ENCODE assay signal across 1 cellular context in the genomic region with DNA sequence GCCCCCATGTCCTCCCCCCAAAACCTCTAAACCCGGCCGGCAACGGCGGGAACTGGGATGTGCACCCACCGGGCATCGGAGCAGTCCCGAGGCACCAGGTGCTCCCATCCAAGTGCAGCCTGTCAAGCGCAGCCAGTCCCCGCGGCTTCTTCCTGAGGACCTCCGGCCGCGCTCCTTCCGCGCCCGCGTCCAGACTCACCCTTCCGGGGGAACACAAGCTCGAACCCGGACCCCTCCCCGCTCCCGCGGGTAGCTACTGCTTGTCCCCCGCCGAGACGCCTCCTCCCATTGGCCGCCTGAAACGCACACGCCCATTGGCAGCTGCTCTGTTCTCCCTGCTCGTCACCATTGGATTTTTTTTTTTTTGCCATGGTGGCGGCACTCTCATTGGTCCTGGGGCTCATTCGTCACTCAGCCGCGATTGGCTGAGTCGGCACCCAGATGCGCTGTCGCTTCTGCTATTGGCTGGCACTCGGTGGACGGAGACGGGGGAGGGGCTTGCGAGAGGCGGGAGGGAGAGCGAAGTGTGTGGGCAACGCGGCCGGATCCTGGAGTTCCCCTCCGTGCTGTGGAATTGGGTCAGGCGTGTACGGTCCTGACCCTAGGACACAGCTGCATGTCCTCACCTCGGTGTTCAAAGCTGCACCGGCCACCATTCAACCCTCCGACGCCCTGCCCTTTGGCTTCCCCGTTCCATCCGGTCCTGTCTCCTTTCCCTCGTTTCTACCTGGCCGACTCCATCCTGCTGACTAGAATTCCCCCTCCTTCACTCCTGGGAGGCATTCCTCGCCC.
TF ChIP-seq lines count a peak whose summit lies in the region.

TYK2 (minus strand) TSS at position 262 of the 792 bp plus-strand sequence. CDS start 2,166 bp downstream, outside the sequence.

TF ChIP-seq in K562, 482 proteins besides CTCF, POLR2A, EP300 and RAD21 (continued from another document and continues in another):
- TF ChIP-seq, protein P1, sequence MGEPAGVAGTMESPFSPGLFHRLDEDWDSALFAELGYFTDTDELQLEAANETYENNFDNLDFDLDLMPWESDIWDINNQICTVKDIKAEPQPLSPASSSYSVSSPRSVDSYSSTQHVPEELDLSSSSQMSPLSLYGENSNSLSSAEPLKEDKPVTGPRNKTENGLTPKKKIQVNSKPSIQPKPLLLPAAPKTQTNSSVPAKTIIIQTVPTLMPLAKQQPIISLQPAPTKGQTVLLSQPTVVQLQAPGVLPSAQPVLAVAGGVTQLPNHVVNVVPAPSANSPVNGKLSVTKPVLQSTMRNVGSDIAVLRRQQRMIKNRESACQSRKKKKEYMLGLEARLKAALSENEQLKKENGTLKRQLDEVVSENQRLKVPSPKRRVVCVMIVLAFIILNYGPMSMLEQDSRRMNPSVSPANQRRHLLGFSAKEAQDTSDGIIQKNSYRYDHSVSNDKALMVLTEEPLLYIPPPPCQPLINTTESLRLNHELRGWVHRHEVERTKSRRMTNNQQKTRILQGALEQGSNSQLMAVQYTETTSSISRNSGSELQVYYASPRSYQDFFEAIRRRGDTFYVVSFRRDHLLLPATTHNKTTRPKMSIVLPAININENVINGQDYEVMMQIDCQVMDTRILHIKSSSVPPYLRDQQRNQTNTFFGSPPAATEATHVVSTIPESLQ (CRISPR knock-in tag; IDR thresholded peaks at IDR 0.05), result no peak; the same call in 1 of the 2 replicates
- TF ChIP-seq ZZZ3 (IDR thresholded peaks at IDR 0.05) (peak; percentile 12; the same call in 1 of the 2 replicates), ETS1 (conservative IDR thresholded peaks at IDR 0.05; ENCODE audit: control insufficient read depth, low read depth, low read length) (peak; percentile 72), ZFX (CRISPR knock-in tag; IDR thresholded peaks at IDR 0.05) (peak; percentile 67), CAMTA2 (CRISPR knock-in tag; conservative IDR thresholded peaks at IDR 0.05) (no peak), SIRT6 (IDR thresholded peaks at IDR 0.05; ENCODE audit: low read depth, low read length) (no peak), GTF2A2 (tag; IDR thresholded peaks at IDR 0.05) (no peak), RHOXF2B (CRISPR knock-in tag; conservative IDR thresholded peaks at IDR 0.05) (no peak), ILK (tag; IDR thresholded peaks at IDR 0.05; ENCODE audit: borderline replicate concordance, low read depth) (no peak), KDM2B (CRISPR knock-in tag; IDR thresholded peaks at IDR 0.05) (0 out of 2 replicates have a peak, but pooled peaks have one; percentile 54), ZBTB8A (IDR thresholded peaks at IDR 0.05; ENCODE audit: partially characterized antibody) (no peak), UBTF (IDR thresholded peaks at IDR 0.05; ENCODE audit: borderline replicate concordance in 1 of 2, low read depth in 2 of 2, low read length in 2 of 2) (peak; percentile 65 to 84; a peak in 3 of 4 replicates), BHLHE40 (IDR thresholded peaks at IDR 0.05; ENCODE audit: low read length) (no peak), KDM1A (IDR thresholded peaks at IDR 0.05) (0 out of 4 replicates have a peak, but pooled peaks of 1 of the 2 experiments have one; percentile 3), NCOA1 (IDR thresholded peaks at IDR 0.05; ENCODE audit: low read depth) (peak; percentile 30; the same call in 1 of the 2 replicates), STAT6 (CRISPR knock-in tag; IDR thresholded peaks at IDR 0.05) (no peak), SREBF1 (IDR thresholded peaks at IDR 0.05; ENCODE audit: borderline replicate concordance, low read depth, low read length) (no peak), ZNF766 (CRISPR knock-in tag; conservative IDR thresholded peaks at IDR 0.05) (no peak), CBX8 (IDR thresholded peaks at IDR 0.05; ENCODE audit: borderline replicate concordance, extremely low read depth, low read depth, low read length, poor library complexity, severe bottlenecking) (no peak), ZNF311 (CRISPR knock-in tag; IDR thresholded peaks at IDR 0.05) (no peak), L3MBTL2 (IDR thresholded peaks at IDR 0.05) (peak; percentile 91), MITF (IDR thresholded peaks at IDR 0.05) (no peak), MCM3 (IDR thresholded peaks at IDR 0.05) (no peak), ATF7 (IDR thresholded peaks at IDR 0.05) (peak; percentile 88), GABPB1 (CRISPR knock-in tag; IDR thresholded peaks at IDR 0.05) (peak; percentile 62; the same call in 1 of the 2 replicates), TEAD2 (tag; IDR thresholded peaks at IDR 0.05) (no peak), SMAD4 (CRISPR knock-in tag; conservative IDR thresholded peaks at IDR 0.05) (peak; percentile 46; the same call in 1 of the 2 replicates), CEBPG (CRISPR knock-in tag; IDR thresholded peaks at IDR 0.05) (no peak), CEBPG (tag; conservative IDR thresholded peaks at IDR 0.05 in 1 of 2, IDR thresholded peaks at IDR 0.05 in 1 of 2) (no peak), TAF7 (tag; IDR thresholded peaks at IDR 0.05) (peak; percentile 72; the same call in 1 of the 2 replicates), GATAD2A (IDR thresholded peaks at IDR 0.05) (no peak), ID3 (CRISPR knock-in tag; IDR thresholded peaks at IDR 0.05) (no peak), ID3 (tag; IDR thresholded peaks at IDR 0.05) (no peak; the same call in 1 of the 2 replicates), ARID2 (IDR thresholded peaks at IDR 0.05) (no peak), SNIP1 (IDR thresholded peaks at IDR 0.05; ENCODE audit: low read depth) (no peak), SRSF7 (optimal IDR thresholded peaks at IDR 0.05; ENCODE audit: low read depth, low read length) (no peak), ZBTB17 (CRISPR knock-in tag; IDR thresholded peaks at IDR 0.05) (no peak), CREBBP (IDR thresholded peaks at IDR 0.05; ENCODE audit: low read depth, low read length) (no peak)
- TF ChIP-seq, protein P2, sequence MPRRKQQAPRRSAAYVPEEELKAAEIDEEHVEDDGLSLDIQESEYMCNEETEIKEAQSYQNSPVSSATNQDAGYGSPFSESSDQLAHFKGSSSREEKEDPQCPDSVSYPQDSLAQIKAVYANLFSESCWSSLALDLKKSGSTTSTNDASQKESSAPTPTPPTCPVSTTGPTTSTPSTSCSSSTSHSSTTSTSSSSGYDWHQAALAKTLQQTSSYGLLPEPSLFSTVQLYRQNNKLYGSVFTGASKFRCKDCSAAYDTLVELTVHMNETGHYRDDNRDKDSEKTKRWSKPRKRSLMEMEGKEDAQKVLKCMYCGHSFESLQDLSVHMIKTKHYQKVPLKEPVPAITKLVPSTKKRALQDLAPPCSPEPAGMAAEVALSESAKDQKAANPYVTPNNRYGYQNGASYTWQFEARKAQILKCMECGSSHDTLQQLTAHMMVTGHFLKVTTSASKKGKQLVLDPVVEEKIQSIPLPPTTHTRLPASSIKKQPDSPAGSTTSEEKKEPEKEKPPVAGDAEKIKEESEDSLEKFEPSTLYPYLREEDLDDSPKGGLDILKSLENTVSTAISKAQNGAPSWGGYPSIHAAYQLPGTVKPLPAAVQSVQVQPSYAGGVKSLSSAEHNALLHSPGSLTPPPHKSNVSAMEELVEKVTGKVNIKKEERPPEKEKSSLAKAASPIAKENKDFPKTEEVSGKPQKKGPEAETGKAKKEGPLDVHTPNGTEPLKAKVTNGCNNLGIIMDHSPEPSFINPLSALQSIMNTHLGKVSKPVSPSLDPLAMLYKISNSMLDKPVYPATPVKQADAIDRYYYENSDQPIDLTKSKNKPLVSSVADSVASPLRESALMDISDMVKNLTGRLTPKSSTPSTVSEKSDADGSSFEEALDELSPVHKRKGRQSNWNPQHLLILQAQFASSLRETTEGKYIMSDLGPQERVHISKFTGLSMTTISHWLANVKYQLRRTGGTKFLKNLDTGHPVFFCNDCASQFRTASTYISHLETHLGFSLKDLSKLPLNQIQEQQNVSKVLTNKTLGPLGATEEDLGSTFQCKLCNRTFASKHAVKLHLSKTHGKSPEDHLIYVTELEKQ (CRISPR knock-in tag; IDR thresholded peaks at IDR 0.05), result no peak
- TF ChIP-seq, protein P3, sequence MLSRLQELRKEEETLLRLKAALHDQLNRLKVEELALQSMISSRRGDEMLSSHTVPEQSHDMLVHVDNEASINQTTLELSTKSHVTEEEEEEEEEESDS (CRISPR knock-in tag; IDR thresholded peaks at IDR 0.05), result no peak
- TF ChIP-seq, protein P4, sequence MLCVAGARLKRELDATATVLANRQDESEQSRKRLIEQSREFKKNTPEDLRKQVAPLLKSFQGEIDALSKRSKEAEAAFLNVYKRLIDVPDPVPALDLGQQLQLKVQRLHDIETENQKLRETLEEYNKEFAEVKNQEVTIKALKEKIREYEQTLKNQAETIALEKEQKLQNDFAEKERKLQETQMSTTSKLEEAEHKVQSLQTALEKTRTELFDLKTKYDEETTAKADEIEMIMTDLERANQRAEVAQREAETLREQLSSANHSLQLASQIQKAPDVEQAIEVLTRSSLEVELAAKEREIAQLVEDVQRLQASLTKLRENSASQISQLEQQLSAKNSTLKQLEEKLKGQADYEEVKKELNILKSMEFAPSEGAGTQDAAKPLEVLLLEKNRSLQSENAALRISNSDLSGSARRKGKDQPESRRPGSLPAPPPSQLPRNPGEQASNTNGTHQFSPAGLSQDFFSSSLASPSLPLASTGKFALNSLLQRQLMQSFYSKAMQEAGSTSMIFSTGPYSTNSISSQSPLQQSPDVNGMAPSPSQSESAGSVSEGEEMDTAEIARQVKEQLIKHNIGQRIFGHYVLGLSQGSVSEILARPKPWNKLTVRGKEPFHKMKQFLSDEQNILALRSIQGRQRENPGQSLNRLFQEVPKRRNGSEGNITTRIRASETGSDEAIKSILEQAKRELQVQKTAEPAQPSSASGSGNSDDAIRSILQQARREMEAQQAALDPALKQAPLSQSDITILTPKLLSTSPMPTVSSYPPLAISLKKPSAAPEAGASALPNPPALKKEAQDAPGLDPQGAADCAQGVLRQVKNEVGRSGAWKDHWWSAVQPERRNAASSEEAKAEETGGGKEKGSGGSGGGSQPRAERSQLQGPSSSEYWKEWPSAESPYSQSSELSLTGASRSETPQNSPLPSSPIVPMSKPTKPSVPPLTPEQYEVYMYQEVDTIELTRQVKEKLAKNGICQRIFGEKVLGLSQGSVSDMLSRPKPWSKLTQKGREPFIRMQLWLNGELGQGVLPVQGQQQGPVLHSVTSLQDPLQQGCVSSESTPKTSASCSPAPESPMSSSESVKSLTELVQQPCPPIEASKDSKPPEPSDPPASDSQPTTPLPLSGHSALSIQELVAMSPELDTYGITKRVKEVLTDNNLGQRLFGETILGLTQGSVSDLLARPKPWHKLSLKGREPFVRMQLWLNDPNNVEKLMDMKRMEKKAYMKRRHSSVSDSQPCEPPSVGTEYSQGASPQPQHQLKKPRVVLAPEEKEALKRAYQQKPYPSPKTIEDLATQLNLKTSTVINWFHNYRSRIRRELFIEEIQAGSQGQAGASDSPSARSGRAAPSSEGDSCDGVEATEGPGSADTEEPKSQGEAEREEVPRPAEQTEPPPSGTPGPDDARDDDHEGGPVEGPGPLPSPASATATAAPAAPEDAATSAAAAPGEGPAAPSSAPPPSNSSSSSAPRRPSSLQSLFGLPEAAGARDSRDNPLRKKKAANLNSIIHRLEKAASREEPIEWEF (CRISPR knock-in tag; IDR thresholded peaks at IDR 0.05), result no peak
